Comparison of ENCODE assay signal across 7 cellular contexts in genomic region chr16:73053379-73054130, GRCh38. TPM values are rescaled to one million over a fixed set of nuclear protein-coding genes. Genes with fewer than 3 reads are reported as not detected.
DNase-seq lines count a peak whose midpoint lies in the region; ATAC-seq and TF ChIP-seq lines count a peak whose summit lies in the region.

No MANE protein-coding gene starts in this region.

- DNase-seq in iPS-NIHi7 (ENCODE audit: extremely low spot score) (peak; percentile 30), testis (no peak), ACHN (no peak), SKM-1 treated with dmso at 0.1 percent for 144 hours (lab: John Stamatoyannopoulos, UW; ENCODE audit: unreplicated experiment) (no peak)

- no peaks in the 10 kb centered on the region for H3K27me3 ChIP-seq in testis

- peak overlapping the region; percentile 3 to 10 for H3K27ac ChIP-seq in testis

- TF ChIP-seq EP300 in Ishikawa (IDR thresholded peaks at IDR 0.05; ENCODE audit: borderline replicate concordance), result no peak

- H3K4me1 ChIP-seq in testis, result peaks cover 11% of the 10 kb centered on the region

- ATAC-seq in SK-N-SH treated with all-trans-retinoic acid at 6 μM for 48 hours (peak; percentile 29), GM19035 (IDR thresholded peaks at IDR 0.05; ENCODE audit: unreplicated experiment) (no peak)

- no peak for TF ChIP-seq CTCF in testis (IDR thresholded peaks at IDR 0.05)

- WGBS in testis, 2 donors, result 52 to 64% methylated on average over 15 of the region's 15 CpGs

- no peak for TF ChIP-seq POLR2A in testis (IDR thresholded peaks at IDR 0.05)

- no peaks in the 10 kb centered on the region for H3K36me3 ChIP-seq in testis (ENCODE audit: low read depth, missing control alignments)

- H3K9me3 ChIP-seq in testis, result no peaks in the 10 kb centered on the region

- intact Hi-C loops in testis (cut with DNase I; ENCODE audit: low total_unique reads), result no loop called here

- in situ Hi-C loops in ACHN (cut with HindIII; ENCODE audit: low pct_ligation_motif_present, low pct_unique_long_range_greater_than_20kb, low sequenced_read_pairs), result no loop called here

- no peak for TF ChIP-seq RAD21 in Ishikawa (IDR thresholded peaks at IDR 0.05; ENCODE audit: low read depth)

- H3K4me3 ChIP-seq in testis, result no peak overlapping the region

TF ChIP-seq in Ishikawa, 13 proteins besides CTCF, POLR2A, EP300 and RAD21:
- TF ChIP-seq MAX (IDR thresholded peaks at IDR 0.05) (no peak), TEAD4 (IDR thresholded peaks at IDR 0.05) (peak; percentile 74), ZBTB7A (IDR thresholded peaks at IDR 0.05; ENCODE audit: low read depth) (0 out of 2 replicates have a peak, but pooled peaks have one; percentile 34)
TF ChIP-seq in Ishikawa: peak in this region for 2.

TF ChIP-seq in SK-N-SH treated with all-trans-retinoic acid at 6 μM for 48 hours, 23 proteins besides CTCF, POLR2A, EP300 and RAD21:
- TF ChIP-seq POU6F1 (CRISPR knock-in tag; IDR thresholded peaks at IDR 0.05; ENCODE audit: borderline replicate concordance, low read depth) (no peak), ZFP3 (CRISPR knock-in tag; IDR thresholded peaks at IDR 0.05) (peak; percentile 45; the same call in 1 of the 2 replicates), CREB5 (CRISPR knock-in tag; IDR thresholded peaks at IDR 0.05; ENCODE audit: low read depth) (no peak), GLIS3 (CRISPR knock-in tag; IDR thresholded peaks at IDR 0.05) (no peak), CSRNP3 (CRISPR knock-in tag; IDR thresholded peaks at IDR 0.05) (no peak), OSR1 (CRISPR knock-in tag; IDR thresholded peaks at IDR 0.05) (no peak), ZC3H10 (CRISPR knock-in tag; IDR thresholded peaks at IDR 0.05) (no peak), CSDC2 (CRISPR knock-in tag; IDR thresholded peaks at IDR 0.05) (0 out of 2 replicates have a peak, but pooled peaks have one; percentile 78), ARNTL (CRISPR knock-in tag; IDR thresholded peaks at IDR 0.05; ENCODE audit: borderline replicate concordance, low read depth) (no peak), ESRRG (CRISPR knock-in tag; IDR thresholded peaks at IDR 0.05) (no peak), ZNF8 (CRISPR knock-in tag; IDR thresholded peaks at IDR 0.05) (no peak), TSHZ2 (CRISPR knock-in tag; IDR thresholded peaks at IDR 0.05) (no peak), TOX (CRISPR knock-in tag; IDR thresholded peaks at IDR 0.05; ENCODE audit: borderline replicate concordance) (no peak), BACH2 (CRISPR knock-in tag; IDR thresholded peaks at IDR 0.05; ENCODE audit: borderline replicate concordance) (no peak), ISL1 (CRISPR knock-in tag; IDR thresholded peaks at IDR 0.05) (peak; percentile 15; the same call in 1 of the 2 replicates), ZFP30 (CRISPR knock-in tag; IDR thresholded peaks at IDR 0.05) (no peak), SNAI2 (CRISPR knock-in tag; IDR thresholded peaks at IDR 0.05) (0 out of 2 replicates have a peak, but pooled peaks have one; percentile 34), ZNF70 (CRISPR knock-in tag; IDR thresholded peaks at IDR 0.05) (no peak), PPARA (CRISPR knock-in tag; IDR thresholded peaks at IDR 0.05; ENCODE audit: borderline replicate concordance) (no peak), RARB (CRISPR knock-in tag; IDR thresholded peaks at IDR 0.05) (no peak), PATZ1 (CRISPR knock-in tag; IDR thresholded peaks at IDR 0.05; ENCODE audit: borderline replicate concordance) (0 out of 2 replicates have a peak, but pooled peaks have one; percentile 46), ZNF565 (CRISPR knock-in tag; conservative IDR thresholded peaks at IDR 0.05; ENCODE audit: low read depth) (no peak), TCF4 (CRISPR knock-in tag; IDR thresholded peaks at IDR 0.05; ENCODE audit: borderline replicate concordance) (no peak)

RNA-seq across cellular contexts. Expression of gene ZFHX3, which starts 5.6 kb away (rescaled TPM):
- 10 to 100 TPM; 15.7 to 19.9 TPM for total RNA-seq in testis
- 3.3 TPM for polyA plus RNA-seq in testis (ENCODE audit: insufficient read depth, low read depth, low replicate concordance)
